ENCODE assay signal across 13 cellular contexts in the genomic region with DNA sequence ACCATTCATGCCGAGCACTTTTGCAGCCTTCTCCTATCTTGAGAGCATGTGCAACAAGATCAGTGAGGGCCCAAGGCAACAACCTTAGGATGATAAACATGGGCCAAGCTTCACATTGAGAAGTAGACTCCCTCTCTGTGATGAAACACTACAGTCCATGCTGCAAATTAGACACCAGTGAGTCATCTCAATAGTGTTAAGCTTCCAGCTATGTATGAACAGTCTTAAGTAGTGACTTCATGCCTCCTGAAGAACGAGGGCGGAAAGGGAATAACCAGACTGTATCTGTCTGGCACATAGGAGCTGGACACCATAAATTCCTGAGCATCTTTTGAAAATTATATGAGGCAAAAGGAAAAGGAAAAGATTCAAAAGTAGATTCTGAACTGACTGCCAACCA.
DNase-seq lines count a peak whose midpoint lies in the region; ATAC-seq, FAIRE-seq and TF ChIP-seq lines count a peak whose summit lies in the region.
"Had no signal": no experiment of that assay in that cellular context is flagged by ENCODE, and none has a peak within 500 bp of the region (broad histone marks: within the 10 kb centered on the region; RNA-seq: fewer than 3 reads in every experiment).

No MANE protein-coding gene starts in this region.

- H3K9me3 ChIP-seq in AG04450 (ENCODE audit: control insufficient read depth, insufficient read depth, low read length) (no peaks in the 10 kb centered on the region), mammary epithelial cell (replicated peaks; ENCODE audit: insufficient read depth, low read length) (no peaks in the 10 kb centered on the region), keratinocyte (ENCODE audit: control insufficient read depth, low read depth, low read length) (no peaks in the 10 kb centered on the region)
- H3K9me3 ChIP-seq: upper lobe of left lung had no signal

- no peaks in the 10 kb centered on the region for H3K4me1 ChIP-seq in mammary epithelial cell (ENCODE audit: insufficient read depth, low read length)
- no peaks in the 10 kb centered on the region for H3K4me1 ChIP-seq in keratinocyte (ENCODE audit: control insufficient read depth, extremely low read depth, insufficient read depth, low read length)
- H3K4me1 ChIP-seq: upper lobe of left lung had no signal

- CTCF ChIA-PET in AG04450 (lab: Charles Lee), result no interaction called here
- CTCF ChIA-PET in mammary epithelial cell (lab: Charles Lee; ENCODE audit: low non-redundant PET), result interaction anchor here (0.6 kb wide), 1 partner anchor 252 kb away, joined by 3 read pairs; no protein-coding TSS in a partner anchor

- no peaks in the 10 kb centered on the region for H4K20me1 ChIP-seq in mammary epithelial cell (ENCODE audit: insufficient read depth, low read length)
- H4K20me1 ChIP-seq in keratinocyte (ENCODE audit: control insufficient read depth, extremely low read depth, insufficient read depth, low read length), result no peaks in the 10 kb centered on the region

- no peak overlapping the region for H3K27ac ChIP-seq in AG04450 (ENCODE audit: low read depth, low read length)
- H3K27ac ChIP-seq in mammary epithelial cell (ENCODE audit: insufficient read depth, low read depth, low read length), result no peak overlapping the region
- H3K27ac ChIP-seq in keratinocyte (ENCODE audit: control insufficient read depth, insufficient read depth, low read length), result no peak overlapping the region
- H3K27ac ChIP-seq: cardiac muscle cell, upper lobe of left lung had no signal

- H2AFZ ChIP-seq in mammary epithelial cell (ENCODE audit: low read depth, low read length) (no peak overlapping the region), keratinocyte (ENCODE audit: control insufficient read depth, low read length) (peak overlapping the region; percentile 15)

- TF ChIP-seq CTCF in AG04450 (IDR thresholded peaks at IDR 0.05; ENCODE audit: low read depth, low read length) (no peak), mammary epithelial cell (conservative IDR thresholded peaks at IDR 0.05 in 1 of 2, IDR thresholded peaks at IDR 0.05 in 1 of 2; ENCODE audit: extremely low read depth in 1 of 2, insufficient read depth in 1 of 2, low read depth in 1 of 2, low read length in 2 of 2) (no peak), keratinocyte (optimal IDR thresholded peaks at IDR 0.05 in 1 of 3, IDR thresholded peaks at IDR 0.05 in 1 of 3, conservative IDR thresholded peaks at IDR 0.05 in 1 of 3; ENCODE audit: extremely low read depth in 1 of 3, insufficient read depth in 2 of 3, low read length in 3 of 3) (no peak)

- H3K9me1 ChIP-seq in keratinocyte (ENCODE audit: control insufficient read depth, extremely low read depth, insufficient read depth, low read length), result no peaks in the 10 kb centered on the region

- intact Hi-C loops in mammary epithelial cell (cut with micrococcal nuclease), result no loop called here

- H3K36me3 ChIP-seq in mammary epithelial cell (ENCODE audit: insufficient read depth, low read length), result no peaks in the 10 kb centered on the region
- no peaks in the 10 kb centered on the region for H3K36me3 ChIP-seq in keratinocyte (ENCODE audit: control insufficient read depth in 2 of 2, extremely low read depth in 1 of 2, insufficient read depth in 2 of 2, low read length in 2 of 2)
- H3K36me3 ChIP-seq: cardiac muscle cell, upper lobe of left lung had no signal

- H3K9ac ChIP-seq in mammary epithelial cell (ENCODE audit: insufficient read depth, low read length) (no peak overlapping the region), keratinocyte (ENCODE audit: control insufficient read depth, extremely low read depth, insufficient read depth, low read length) (no peak overlapping the region)

- no peak overlapping the region for H3K4me2 ChIP-seq in mammary epithelial cell (ENCODE audit: insufficient read depth, low read depth, low read length)
- no peak overlapping the region for H3K4me2 ChIP-seq in keratinocyte (ENCODE audit: control insufficient read depth, extremely low read depth, insufficient read depth, low read depth, low read length)

- no peak for ATAC-seq in HG02981 (IDR thresholded peaks at IDR 0.05; ENCODE audit: unreplicated experiment)
- ATAC-seq: activated T-cell treated with anti-CD3 and anti-CD28 coated beads, Interleukin-2, amount 50 U/mL, for 72 hours had no signal

- POLR2A ChIA-PET in AG04450 (lab: Yijun Ruan, JAX), result no interaction called here

- H3K4me3 ChIP-seq in AG04450 (ENCODE audit: low read depth, low read length) (no peak overlapping the region), mammary epithelial cell (replicated peaks in 1 of 3; ENCODE audit: insufficient read depth in 1 of 3, low read depth in 2 of 3, low read length in 3 of 3) (no peak overlapping the region), keratinocyte (ENCODE audit: control insufficient read depth in 2 of 3, extremely low read depth in 1 of 3, insufficient read depth in 2 of 3, low read depth in 1 of 3, low read length in 3 of 3) (no peak overlapping the region)
- H3K4me3 ChIP-seq: cardiac muscle cell, upper lobe of left lung had no signal

- dilution Hi-C loops in mammary epithelial cell (cut with HindIII; ENCODE audit: low sequenced_read_pairs) (no loop called here), keratinocyte (cut with MboI; ENCODE audit: extremely low pct_ligation_motif_present, low sequenced_read_pairs) (no loop called here)

- FAIRE-seq in HTR-8/SVneo (lab: Jason Lieb, UNC) (no peak), keratinocyte (lab: Jason Lieb, UNC) (peak; percentile 87)

- H3K27me3 ChIP-seq in AG04450 (ENCODE audit: control insufficient read depth, insufficient read depth, low read length) (no peaks in the 10 kb centered on the region), mammary epithelial cell (ENCODE audit: insufficient read depth, low read length) (no peaks in the 10 kb centered on the region), keratinocyte (ENCODE audit: control insufficient read depth, extremely low read depth, insufficient read depth, low read length) (no peaks in the 10 kb centered on the region)
- H3K27me3 ChIP-seq: cardiac muscle cell, upper lobe of left lung had no signal

- 43% methylated on average over 3 of the region's 3 CpGs for WGBS in mammary epithelial cell (ENCODE audit: low coverage, missing lambda C conversion rate)

- BruUV-seq in mammary epithelial cell (replicated peaks; lab: Mats Ljungman, UMichigan), result no TSS peak

- DNase-seq in AG04450 (ENCODE audit: low read depth, low spot score) (peak; percentile 67), HTR-8/SVneo (ENCODE audit: insufficient read length, low spot score) (peak; percentile 12), mammary epithelial cell (peak; percentile 90), keratinocyte (ENCODE audit: low read depth, low spot score) (peak; percentile 72), 8988T (no peak), cerebellar cortex (ENCODE audit: low spot score) (no peak)
- DNase-seq in stimulated activated CD4-positive, alpha-beta T cell treated with anti-CD3 and anti-CD28 coated beads, Interleukin-4, amount 100 ng/mL, for 4 hours, result no peak
- DNase-seq: activated CD4-positive, alpha-beta T cell treated with anti-CD3 and anti-CD28 coated beads, Interleukin-2, amount 10 ng/mL, durations not matched to agents 24 days and 14 days; activated T-cell treated with anti-CD3 and anti-CD28 coated beads, Interleukin-2, amount 50 U/mL, for 72 hours; foreskin melanocyte; upper lobe of left lung had no signal

- H3K79me2 ChIP-seq in mammary epithelial cell (ENCODE audit: insufficient read depth, low read length) (no peaks in the 10 kb centered on the region), keratinocyte (ENCODE audit: control insufficient read depth, insufficient read depth, low read length) (no peaks in the 10 kb centered on the region)

- in situ Hi-C loops in mammary epithelial cell (cut with MboI; ENCODE audit: low sequenced_read_pairs in 2 of 2), result no loop called here

Comparison
In these comparisons a context has a peak if more than half of its experiments do, and no peak if none do; other contexts are left out.
1. DNase-seq: peak in AG04450 (single experiment), HTR-8/SVneo (single experiment), mammary epithelial cell (single experiment) and keratinocyte (single experiment); none in 8988T (single experiment), cerebellar cortex (single experiment) and stimulated activated CD4-positive, alpha-beta T cell treated with anti-CD3 and anti-CD28 coated beads, Interleukin-4, amount 100 ng/mL, for 4 hours (0 of 2).